Comparison of ENCODE assay signal across 26 cellular contexts in the genomic region with DNA sequence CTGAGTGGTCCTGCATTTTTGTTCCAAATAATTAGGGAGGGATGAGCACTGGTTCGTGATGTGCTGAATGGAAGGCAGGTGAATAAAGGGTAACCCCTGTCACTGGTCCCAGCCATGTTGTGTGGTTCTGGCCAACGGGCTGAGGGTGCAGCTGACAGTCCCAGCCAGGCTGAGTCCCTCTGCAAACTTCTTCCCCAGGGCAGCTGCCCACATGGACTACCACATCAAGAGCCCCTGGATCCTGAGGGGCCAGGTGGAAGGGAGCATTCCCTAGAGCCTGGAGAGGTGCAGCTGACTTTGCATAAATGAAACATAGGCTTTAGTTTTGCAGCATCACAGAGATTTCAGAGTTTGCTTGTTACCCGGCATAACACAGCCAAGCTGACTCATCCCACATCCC.
"Had no signal": no experiment of that assay in that cellular context is flagged by ENCODE, and none has a peak within 500 bp of the region (broad histone marks: within the 10 kb centered on the region; RNA-seq: fewer than 3 reads in every experiment).

No MANE protein-coding gene starts in this region.

- DNase-seq: naive thymus-derived CD8-positive, alpha-beta T cell; nephron progenitor cell; nucleus accumbens; pancreas; psoas muscle; right cardiac atrium; spleen; stimulated activated CD4-positive, alpha-beta T cell treated with anti-CD3 and anti-CD28 coated beads, Interleukin-12 subunit alpha, Interleukin-12 subunit beta, amount 100 ng/mL, for 4 hours; stimulated activated CD4-positive, alpha-beta T cell treated with anti-CD3 and anti-CD28 coated beads, Interleukin-1b, Interleukin-23, amount 100 ng/mL, for 48 hours; stimulated activated CD4-positive, alpha-beta T cell treated with anti-CD3 and anti-CD28 coated beads, Interleukin-4, amount 100 ng/mL, for 24 hours; stimulated activated naive B cell treated with anti-CD40 and anti-IgM and Interleukin-4, amounts not matched to agents 10 μg/mL and 1 μg/mL and 100 μg/mL, for 72 hours; stimulated activated naive CD4-positive, alpha-beta T cell treated with Interleukin-2 at 50 U/mL for 16 hours; stomach; thyroid gland; trophoblast cell had no signal

- H3K4me3 ChIP-seq: pancreas, psoas muscle, skin epidermis, smooth muscle cell, spleen, stomach, thoracic aorta, thyroid gland, tibial nerve, upper lobe of left lung, vagina had no signal

- H3K36me3 ChIP-seq: neutrophil, pancreas, spleen, stomach, thoracic aorta, thyroid gland, tibial nerve, upper lobe of left lung, vagina had no signal

- H3K27me3 ChIP-seq: neutrophil, pancreas, spleen, stomach, thyroid gland, tibial nerve, upper lobe of left lung, vagina had no signal

- H3K27ac ChIP-seq: neutrophil, pancreas, psoas muscle, skin epidermis, spleen, stomach, thoracic aorta, thyroid gland, tibial nerve, upper lobe of left lung, vagina had no signal

- H3K4me1 ChIP-seq: pancreas, psoas muscle, spleen, stomach, thyroid gland, tibial nerve, upper lobe of left lung, vagina had no signal

- FAIRE-seq: pancreas, urothelium cell line had no signal

- H3K4me2 ChIP-seq: smooth muscle cell had no signal

- ATAC-seq: naive thymus-derived CD8-positive, alpha-beta T cell; natural killer cell treated with Interleukin-12 subunit alpha and Interleukin-12 subunit beta and Interleukin-15 and Interleukin-18, amount 100 ng/mL, for 72 hours; pancreas; psoas muscle; right cardiac atrium; sciatic nerve; stimulated activated effector memory CD8-positive, alpha-beta T cell treated with anti-CD3 and anti-CD28 coated beads, Interleukin-12 subunit alpha, Interleukin-12 subunit beta, amount 100 ng/mL, for 72 hours; stimulated activated naive B cell treated with anti-CD40 and anti-IgM and Interleukin-4, amounts not matched to agents 10 μg/mL and 1 μg/mL and 100 μg/mL, for 72 hours had no signal

- H3K9me3 ChIP-seq: neutrophil, pancreas, thyroid gland had no signal
